Comparison of ENCODE assay signal across 8 cellular contexts in the genomic region with DNA sequence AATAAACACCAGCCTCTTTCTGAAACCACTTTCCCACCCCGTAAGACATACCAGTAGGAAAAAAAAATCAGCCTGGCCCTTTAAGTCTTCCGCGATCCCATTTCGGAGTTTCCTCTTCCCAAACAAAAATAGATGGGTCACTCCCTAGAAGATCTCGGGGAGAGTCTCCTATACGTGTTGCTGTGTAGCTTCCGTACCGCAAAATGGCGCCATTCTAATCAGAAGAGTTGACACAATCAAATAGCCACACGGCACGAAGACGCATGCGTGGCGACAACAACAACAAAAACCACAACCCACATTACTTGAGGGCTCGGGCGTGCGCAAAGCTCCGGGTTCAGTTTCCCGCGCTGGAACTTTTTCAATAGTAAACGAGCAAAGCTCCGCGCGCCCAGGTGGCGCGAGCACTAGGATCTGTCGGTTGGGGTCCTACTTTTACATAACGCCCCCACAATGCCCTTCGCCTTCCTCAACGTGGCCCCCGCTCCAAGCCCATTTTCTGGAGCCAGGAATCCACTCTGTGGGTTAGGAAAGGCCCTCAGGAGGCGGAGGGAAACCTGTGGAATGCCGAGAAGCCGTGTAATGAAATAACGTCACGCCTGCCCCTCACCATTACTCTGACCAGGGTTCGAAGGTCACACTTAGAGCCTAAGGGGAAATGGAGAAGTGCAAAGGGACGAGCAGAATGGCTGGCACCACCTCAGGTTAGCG. TPM values are rescaled to one million over a fixed set of nuclear protein-coding genes. Genes with fewer than 3 reads are reported as not detected.
DNase-seq lines count a peak whose midpoint lies in the region; ATAC-seq and TF ChIP-seq lines count a peak whose summit lies in the region.

Gene GPANK1 (minus strand): TSS at position 208 of the 711 bp plus-strand sequence. CDS start 519 bp downstream, outside the sequence.

- H4K20me1 ChIP-seq in MM.1S (ENCODE audit: insufficient read depth, low read length) (no peaks in the 10 kb centered on the region), fibroblast of lung (ENCODE audit: control insufficient read depth, extremely low read depth, insufficient read depth, low read length) (no peaks in the 10 kb centered on the region)

- H3K27me3 Mint-ChIP-seq in activated T-helper 2 cell treated with anti-CD3 and anti-CD28 coated beads, Interferon-gamma antibody, Interleukin-2, Interleukin-4, amounts not matched to agents 10 μg/mL and 5 μg/mL and 100 μg/mL, durations not matched to agents 14 hours and 24 hours and 36 hours (ENCODE audit: low read depth): no peaks in the 10 kb centered on the region
- no peaks in the 10 kb centered on the region for H3K27me3 Mint-ChIP-seq in naive thymus-derived CD8-positive, alpha-beta T cell
- H3K27me3 Mint-ChIP-seq in stimulated activated memory B cell treated with anti-CD40 and anti-IgM and Interleukin-4, amounts not matched to agents 10 μg/mL and 1 μg/mL and 100 μg/mL, for 72 hours: no peaks in the 10 kb centered on the region

- H3K27ac ChIP-seq in MM.1S (ENCODE audit: low read length): peak within 1 kb of the TSS; percentile 99
- H3K27ac ChIP-seq in fibroblast of lung (ENCODE audit: insufficient read depth, low read length): peak within 1 kb of the TSS; percentile 87

- DNase-seq in BE2C: peak; percentile 87
- peak; percentile 96 for DNase-seq in MM.1S
- peak; percentile 80 to 90 for DNase-seq in SHP77 (lab: John Stamatoyannopoulos, UW)
- DNase-seq in activated T-helper 2 cell treated with anti-CD3 and anti-CD28 coated beads, Interferon-gamma antibody, Interleukin-2, Interleukin-4, amounts not matched to agents 10 μg/mL and 5 μg/mL and 100 μg/mL, durations not matched to agents 14 hours and 24 hours and 36 hours (ENCODE audit: low spot score): peak; percentile 89
- peak; percentile 91 to 97 for DNase-seq in fibroblast of lung (ENCODE audit: low read depth in 2 of 2)
- peak; percentile 74 to 95 (median 88) for DNase-seq in naive thymus-derived CD8-positive, alpha-beta T cell

- H3K9ac ChIP-seq in MM.1S (ENCODE audit: low read length) (peak within 1 kb of the TSS; percentile 100), fibroblast of lung (ENCODE audit: insufficient read depth, low read length) (peak within 1 kb of the TSS; percentile 94)

- intact Hi-C loops in activated T-helper 2 cell treated with anti-CD3 and anti-CD28 coated beads, Interferon-gamma antibody, Interleukin-2, Interleukin-4, amounts not matched to agents 10 μg/mL and 5 μg/mL and 100 μg/mL, durations not matched to agents 14 hours and 24 hours and 36 hours (cut with micrococcal nuclease): loop anchor here (1.0 to 5.0 kb wide), 8 partner anchors 13 to 1752 kb away; partner anchors contain the start of genes ABHD16A, BAG6, CUTA and DDX39B

- H3F3A ChIP-seq in MM.1S (ENCODE audit: insufficient read depth, low read length): peaks cover 20% of the 10 kb centered on the region

- H3K27me3 ChIP-seq in BE2C (no peaks in the 10 kb centered on the region), MM.1S (replicated peaks; ENCODE audit: insufficient read depth, low read length) (no peaks in the 10 kb centered on the region), fibroblast of lung (ENCODE audit: control insufficient read depth, insufficient read depth, low read length) (no peaks in the 10 kb centered on the region)

- peaks cover 38% of the 10 kb centered on the region for H3K36me3 ChIP-seq in BE2C
- H3K36me3 ChIP-seq in MM.1S (replicated peaks; ENCODE audit: insufficient read depth, low read length): peaks cover 13% of the 10 kb centered on the region
- peaks cover 18% of the 10 kb centered on the region for H3K36me3 ChIP-seq in fibroblast of lung (ENCODE audit: control insufficient read depth, insufficient read depth, low read length)

- H2AFZ ChIP-seq in MM.1S (ENCODE audit: low read length) (peak within 1 kb of the TSS; percentile 82), fibroblast of lung (ENCODE audit: low read length) (peak within 1 kb of the TSS; percentile 60)

- no peaks in the 10 kb centered on the region for H3K9me3 ChIP-seq in BE2C
- H3K9me3 ChIP-seq in MM.1S (replicated peaks; ENCODE audit: insufficient read depth, low read length): no peaks in the 10 kb centered on the region
- no peaks in the 10 kb centered on the region for H3K9me3 ChIP-seq in fibroblast of lung (ENCODE audit: control insufficient read depth, insufficient read depth, low read depth, low read length)

- no peaks in the 10 kb centered on the region for H3K9me2 ChIP-seq in MM.1S (replicated peaks; ENCODE audit: insufficient read depth, low read length)

- peak within 1 kb of the TSS; percentile 96 for H3K4me3 Mint-ChIP-seq in activated T-helper 2 cell treated with anti-CD3 and anti-CD28 coated beads, Interferon-gamma antibody, Interleukin-2, Interleukin-4, amounts not matched to agents 10 μg/mL and 5 μg/mL and 100 μg/mL, durations not matched to agents 14 hours and 24 hours and 36 hours (ENCODE audit: low read depth)
- H3K4me3 Mint-ChIP-seq in naive thymus-derived CD8-positive, alpha-beta T cell: peak within 1 kb of the TSS; percentile 93 to 100 (median 97)
- H3K4me3 Mint-ChIP-seq in stimulated activated memory B cell treated with anti-CD40 and anti-IgM and Interleukin-4, amounts not matched to agents 10 μg/mL and 1 μg/mL and 100 μg/mL, for 72 hours: peak within 1 kb of the TSS; percentile 95

- POLR2A ChIA-PET in naive thymus-derived CD8-positive, alpha-beta T cell (lab: Charles Lee): interaction anchor here (0.6 to 7.9 kb wide), 24 partner anchors 12 to 1602 kb away, joined by 3 to 223 read pairs (median 4); partner anchors contain the start of genes ABHD16A, APOM, ATF6B and BAG6

- peak; percentile 27 for ATAC-seq in GM21360 (IDR thresholded peaks at IDR 0.05; ENCODE audit: unreplicated experiment)
- peak; percentile 41 to 43 for ATAC-seq in naive thymus-derived CD8-positive, alpha-beta T cell
- ATAC-seq in stimulated activated memory B cell treated with anti-CD40 and anti-IgM and Interleukin-4, amounts not matched to agents 10 μg/mL and 1 μg/mL and 100 μg/mL, for 72 hours: peak; percentile 60

- H3K4me3 ChIP-seq in BE2C (ENCODE audit: low read depth, low read length) (peak within 1 kb of the TSS; percentile 87), MM.1S (ENCODE audit: low read length) (peak within 1 kb of the TSS; percentile 99), fibroblast of lung (replicated peaks in 1 of 4; ENCODE audit: control extremely low read depth in 1 of 4, insufficient read depth in 1 of 4, low read depth in 3 of 4, low read length in 4 of 4) (peak within 1 kb of the TSS; percentile 82 to 94 (median 86))

- no peaks in the 10 kb centered on the region for H3K9me3 Mint-ChIP-seq in activated T-helper 2 cell treated with anti-CD3 and anti-CD28 coated beads, Interferon-gamma antibody, Interleukin-2, Interleukin-4, amounts not matched to agents 10 μg/mL and 5 μg/mL and 100 μg/mL, durations not matched to agents 14 hours and 24 hours and 36 hours
- no peaks in the 10 kb centered on the region for H3K9me3 Mint-ChIP-seq in naive thymus-derived CD8-positive, alpha-beta T cell
- H3K9me3 Mint-ChIP-seq in stimulated activated memory B cell treated with anti-CD40 and anti-IgM and Interleukin-4, amounts not matched to agents 10 μg/mL and 1 μg/mL and 100 μg/mL, for 72 hours: no peaks in the 10 kb centered on the region

- peak within 1 kb of the TSS; percentile 94 for H3K27ac Mint-ChIP-seq in activated T-helper 2 cell treated with anti-CD3 and anti-CD28 coated beads, Interferon-gamma antibody, Interleukin-2, Interleukin-4, amounts not matched to agents 10 μg/mL and 5 μg/mL and 100 μg/mL, durations not matched to agents 14 hours and 24 hours and 36 hours
- peak within 1 kb of the TSS; percentile 96 to 99 (median 98) for H3K27ac Mint-ChIP-seq in naive thymus-derived CD8-positive, alpha-beta T cell
- peak within 1 kb of the TSS; percentile 98 for H3K27ac Mint-ChIP-seq in stimulated activated memory B cell treated with anti-CD40 and anti-IgM and Interleukin-4, amounts not matched to agents 10 μg/mL and 1 μg/mL and 100 μg/mL, for 72 hours

- H3K4me2 ChIP-seq in MM.1S (ENCODE audit: low read depth, low read length): peak within 1 kb of the TSS; percentile 97
- peak within 1 kb of the TSS; percentile 95 for H3K4me2 ChIP-seq in fibroblast of lung (ENCODE audit: extremely low read depth, insufficient read depth, low read length)

- H3K36me3 Mint-ChIP-seq in activated T-helper 2 cell treated with anti-CD3 and anti-CD28 coated beads, Interferon-gamma antibody, Interleukin-2, Interleukin-4, amounts not matched to agents 10 μg/mL and 5 μg/mL and 100 μg/mL, durations not matched to agents 14 hours and 24 hours and 36 hours (ENCODE audit: low read depth): peaks cover 86% of the 10 kb centered on the region
- H3K36me3 Mint-ChIP-seq in naive thymus-derived CD8-positive, alpha-beta T cell: peaks cover 0 to 57% (median 9%) of the 10 kb centered on the region in 3 donors
- H3K36me3 Mint-ChIP-seq in stimulated activated memory B cell treated with anti-CD40 and anti-IgM and Interleukin-4, amounts not matched to agents 10 μg/mL and 1 μg/mL and 100 μg/mL, for 72 hours: peaks cover 53% of the 10 kb centered on the region

- peaks cover 45% of the 10 kb centered on the region for H3K4me1 Mint-ChIP-seq in activated T-helper 2 cell treated with anti-CD3 and anti-CD28 coated beads, Interferon-gamma antibody, Interleukin-2, Interleukin-4, amounts not matched to agents 10 μg/mL and 5 μg/mL and 100 μg/mL, durations not matched to agents 14 hours and 24 hours and 36 hours (ENCODE audit: low read depth)
- peaks cover 23 to 80% (median 71%) of the 10 kb centered on the region in 4 donors for H3K4me1 Mint-ChIP-seq in naive thymus-derived CD8-positive, alpha-beta T cell
- peaks cover 71% of the 10 kb centered on the region for H3K4me1 Mint-ChIP-seq in stimulated activated memory B cell treated with anti-CD40 and anti-IgM and Interleukin-4, amounts not matched to agents 10 μg/mL and 1 μg/mL and 100 μg/mL, for 72 hours

- no peaks in the 10 kb centered on the region for H3K4me1 ChIP-seq in BE2C
- H3K4me1 ChIP-seq in MM.1S (ENCODE audit: low read length): peaks cover 31% of the 10 kb centered on the region
- peaks cover 20% of the 10 kb centered on the region for H3K4me1 ChIP-seq in fibroblast of lung (ENCODE audit: control insufficient read depth, extremely low read depth, insufficient read depth, low read length)

- TF ChIP-seq CTCF in BE2C (IDR thresholded peaks at IDR 0.05; ENCODE audit: low read depth, low read length) (no peak), MM.1S (IDR thresholded peaks at IDR 0.05; ENCODE audit: low read length) (no peak), fibroblast of lung (conservative IDR thresholded peaks at IDR 0.05 in 1 of 2, IDR thresholded peaks at IDR 0.05 in 1 of 2; ENCODE audit: low read depth in 1 of 2, low read length in 2 of 2) (no peak)

- peaks cover 77% of the 10 kb centered on the region for H3K79me2 ChIP-seq in MM.1S (ENCODE audit: low read length)
- H3K79me2 ChIP-seq in fibroblast of lung (ENCODE audit: control insufficient read depth, insufficient read depth, low read length): peaks cover 51% of the 10 kb centered on the region

RNA-seq across cellular contexts. Expression of gene GPANK1, which starts in this region (rescaled TPM):
- polyA plus RNA-seq in BE2C (2012; ENCODE audit: insufficient read depth, insufficient read length, low read depth): 90.5 TPM
- total RNA-seq in activated T-helper 2 cell treated with anti-CD3 and anti-CD28 coated beads, Interferon-gamma antibody, Interleukin-2, Interleukin-4, amounts not matched to agents 10 μg/mL and 5 μg/mL and 100 μg/mL, durations not matched to agents 14 hours and 24 hours and 36 hours: 31.5 and 34.7 TPM in 2 replicates
- 15.0 and 17.2 TPM in 2 replicates for total RNA-seq in fibroblast of lung
- 12.7 and 13.1 TPM in 2 replicates for polyA plus RNA-seq in fibroblast of lung
- polyA plus RNA-seq in fibroblast of lung (2012): 12.1 and 14.8 TPM in 2 replicates
- 2.4 and 2.6 TPM in 2 replicates for polyA minus RNA-seq in fibroblast of lung (ENCODE audit: low replicate concordance)
- total RNA-seq in naive thymus-derived CD8-positive, alpha-beta T cell: 10 to 100 TPM; 26.6 to 27.9 TPM
- 10 to 100 TPM; 20.8 to 22.9 (median 21.2) TPM for polyA plus RNA-seq in naive thymus-derived CD8-positive, alpha-beta T cell

Comparison
In these comparisons a context has a peak if more than half of its experiments do, and no peak if none do; other contexts are left out.
1. Peak in every context shown above with its lines: DNase-seq, ATAC-seq, H3K4me3 ChIP-seq and H3K27ac ChIP-seq.